ENCODE assay signal across 13 cellular contexts in genomic region chr5:124546643-124547042, GRCh38.
DNase-seq lines count a peak whose midpoint lies in the region; ATAC-seq, FAIRE-seq and TF ChIP-seq lines count a peak whose summit lies in the region.
"Had no signal": no experiment of that assay in that cellular context is flagged by ENCODE, and none has a peak within 500 bp of the region (broad histone marks: within the 10 kb centered on the region; RNA-seq: fewer than 3 reads in every experiment).

No MANE protein-coding gene starts in this region.

- POLR2A ChIA-PET in A673 (lab: Charles Lee; ENCODE audit: low non-redundant PET) = interaction anchor here (0.6 kb wide), 1 partner anchor 206 kb away, joined by 3 read pairs; no protein-coding TSS in a partner anchor
- POLR2A ChIA-PET in WTC11 (lab: Charles Lee) = no interaction called here
- POLR2A ChIA-PET in GM10248 (lab: Yijun Ruan, JAX) = no interaction called here

- no peak overlapping the region for H3K27ac Mint-ChIP-seq in WTC11
- H3K27ac Mint-ChIP-seq: activated B cell treated with CpG ODN at 0.5 μM for 24 hours; activated T-helper 17 cell treated with anti-CD3 and anti-CD28 coated beads, Interleukin-2, amount 50 U/mL, for 72 hours had no signal

- TF ChIP-seq POLR2A in lower leg skin (IDR thresholded peaks at IDR 0.05) = no peak

- 42% methylated on average over 2 of the region's 2 CpGs for WGBS in hepatocyte (ENCODE audit: low lambda C conversion rate, missing lambda C conversion rate)
- WGBS in lower leg skin, 2 donors = 49 to 62% methylated on average over 2 of the region's 2 CpGs
- 28 to 32% methylated on average over 2 of the region's 2 CpGs for WGBS in heart right ventricle, 2 donors

- H3K4me1 Mint-ChIP-seq in WTC11 = peaks cover 15% of the 10 kb centered on the region
- H3K4me1 Mint-ChIP-seq: activated T-helper 17 cell treated with anti-CD3 and anti-CD28 coated beads, Interleukin-2, amount 50 U/mL, for 72 hours had no signal

- H3K27me3 Mint-ChIP-seq in WTC11 (ENCODE audit: low read depth) = peaks cover 3% of the 10 kb centered on the region; the same call in 1 of the 2 replicates
- H3K27me3 Mint-ChIP-seq: activated B cell treated with CpG ODN at 0.5 μM for 24 hours; activated T-helper 17 cell treated with anti-CD3 and anti-CD28 coated beads, Interleukin-2, amount 50 U/mL, for 72 hours had no signal

- H3K9me3 ChIP-seq in A673 (ENCODE audit: low read depth, low read length, poor library complexity, severe bottlenecking) (no peaks in the 10 kb centered on the region), hepatocyte (ENCODE audit: low read depth) (no peaks in the 10 kb centered on the region), heart right ventricle (no peaks in the 10 kb centered on the region)

- no peak overlapping the region for H3K27ac ChIP-seq in A673 (ENCODE audit: low read depth, low read length, poor library complexity, severe bottlenecking)
- H3K27ac ChIP-seq in hepatocyte = no peak overlapping the region
- no peak overlapping the region for H3K27ac ChIP-seq in heart right ventricle
- H3K27ac ChIP-seq: coronary artery had no signal

- H3K27me3 ChIP-seq in A673 (replicated peaks; ENCODE audit: insufficient read depth, low read depth, low read length, poor library complexity) = no peaks in the 10 kb centered on the region
- no peaks in the 10 kb centered on the region for H3K27me3 ChIP-seq in hepatocyte
- H3K27me3 ChIP-seq in heart right ventricle = no peaks in the 10 kb centered on the region

- no peaks in the 10 kb centered on the region for H3K36me3 Mint-ChIP-seq in WTC11

- H3K36me3 ChIP-seq in A673 (ENCODE audit: insufficient read depth, low read length, poor library complexity, severe bottlenecking) (no peaks in the 10 kb centered on the region), hepatocyte (replicated peaks; ENCODE audit: insufficient read depth, low read depth) (no peaks in the 10 kb centered on the region), heart right ventricle (no peaks in the 10 kb centered on the region)

- H3K4me1 ChIP-seq in A673 (ENCODE audit: insufficient read depth, low read length, poor library complexity, severe bottlenecking) = no peaks in the 10 kb centered on the region
- peaks cover 5% of the 10 kb centered on the region for H3K4me1 ChIP-seq in hepatocyte (ENCODE audit: insufficient read depth)
- peaks cover 0 to 8% (median 4%) of the 10 kb centered on the region in 9 donors for H3K4me1 ChIP-seq in heart right ventricle

- no TSS peak for BruUV-seq in A673 (replicated peaks; lab: Mats Ljungman, UMichigan)

- peaks cover 16% of the 10 kb centered on the region for H3K9me3 Mint-ChIP-seq in WTC11
- H3K9me3 Mint-ChIP-seq: activated B cell treated with CpG ODN at 0.5 μM for 24 hours; activated T-helper 17 cell treated with anti-CD3 and anti-CD28 coated beads, Interleukin-2, amount 50 U/mL, for 72 hours had no signal

- no peaks in the 10 kb centered on the region for H3K9me2 ChIP-seq in hepatocyte (replicated peaks; ENCODE audit: insufficient read depth)

- no peak overlapping the region for H3K4me2 ChIP-seq in hepatocyte

- DNase-seq in A673 (ENCODE audit: low spot score) (peak; percentile 7), HTR-8/SVneo (ENCODE audit: insufficient read length, low spot score) (peak; percentile 4), WTC11 (ENCODE audit: low spot score) (peak; percentile 28), hepatocyte (ENCODE audit: low spot score) (peak; percentile 31), lower leg skin (ENCODE audit: low spot score in 2 of 2) (no peak), heart right ventricle (no peak), GM10248 (ENCODE audit: extremely low spot score) (no peak)
- DNase-seq: activated B cell treated with CpG ODN at 0.5 μM for 24 hours, AML-193, KBM-7 had no signal

- CTCF ChIA-PET in A673 (lab: Charles Lee) (no interaction called here), WTC11 (lab: Charles Lee) (no interaction called here), GM10248 (lab: Yijun Ruan, JAX) (interaction anchor here (1.0 kb wide), 1 partner anchor 12 kb away, joined by 3 read pairs; no protein-coding TSS in a partner anchor)

- intact Hi-C loops in A673 (cut with micrococcal nuclease; ENCODE audit: unreplicated experiment) = no loop called here
- intact Hi-C loops in lower leg skin (cut with DNase I; ENCODE audit: low total_unique reads) = no loop called here
- intact Hi-C loops in heart right ventricle (cut with DNase I) = no loop called here

- no peaks in the 10 kb centered on the region for H3K79me2 ChIP-seq in hepatocyte

- no peak for FAIRE-seq in HTR-8/SVneo (lab: Jason Lieb, UNC)

- H3K4me3 Mint-ChIP-seq in WTC11 = no peak overlapping the region
- H3K4me3 Mint-ChIP-seq: activated B cell treated with CpG ODN at 0.5 μM for 24 hours; activated T-helper 17 cell treated with anti-CD3 and anti-CD28 coated beads, Interleukin-2, amount 50 U/mL, for 72 hours had no signal

- H3K4me3 ChIP-seq in A673 (ENCODE audit: low read depth, low read length, poor library complexity, severe bottlenecking) (no peak overlapping the region), hepatocyte (no peak overlapping the region), lower leg skin (ENCODE audit: low read depth, poor library complexity, severe bottlenecking) (no peak overlapping the region), heart right ventricle (no peak overlapping the region)
- H3K4me3 ChIP-seq: coronary artery had no signal

- no peak for ATAC-seq in WTC11
- no peak for ATAC-seq in HG02840 (IDR thresholded peaks at IDR 0.05; ENCODE audit: low FRiP score, unreplicated experiment)
- ATAC-seq in heart right ventricle = no peak
- ATAC-seq: activated T-helper 17 cell treated with anti-CD3 and anti-CD28 coated beads, Interleukin-2, amount 50 U/mL, for 72 hours had no signal

- no peaks in the 10 kb centered on the region for H4K20me1 ChIP-seq in hepatocyte (ENCODE audit: insufficient read depth, poor library complexity, severe bottlenecking)

- H2AFZ ChIP-seq in hepatocyte = no peak overlapping the region

- TF ChIP-seq CTCF in A673 (conservative IDR thresholded peaks at IDR 0.05; ENCODE audit: low read depth, low read length) (no peak), WTC11 (IDR thresholded peaks at IDR 0.05) (no peak), hepatocyte (IDR thresholded peaks at IDR 0.05; ENCODE audit: poor library complexity) (no peak), lower leg skin (IDR thresholded peaks at IDR 0.05) (no peak), heart right ventricle (IDR thresholded peaks at IDR 0.05) (no peak), GM10248 (IDR thresholded peaks at IDR 0.05; ENCODE audit: control extremely low read depth, extremely low read depth, low read depth, missing control alignments) (no peak)

TF ChIP-seq in WTC11, 78 proteins besides CTCF, POLR2A, EP300 and RAD21:
- TF ChIP-seq TEAD1 (CRISPR knock-in tag; IDR thresholded peaks at IDR 0.05) (0 out of 2 replicates have a peak, but pooled peaks have one; percentile 36), ZBTB43 (CRISPR knock-in tag; IDR thresholded peaks at IDR 0.05) (no peak), ZNF671 (CRISPR knock-in tag; IDR thresholded peaks at IDR 0.05) (no peak), ATF1 (CRISPR knock-in tag; IDR thresholded peaks at IDR 0.05) (no peak), RELA (CRISPR knock-in tag; IDR thresholded peaks at IDR 0.05; ENCODE audit: borderline replicate concordance) (no peak), ZNF423 (CRISPR knock-in tag; IDR thresholded peaks at IDR 0.05) (peak; percentile 59; the same call in 1 of the 2 replicates), PRRX2 (CRISPR knock-in tag; IDR thresholded peaks at IDR 0.05) (no peak), CBFB (CRISPR knock-in tag; IDR thresholded peaks at IDR 0.05; ENCODE audit: low read depth) (no peak)
- TF ChIP-seq, protein P1, sequence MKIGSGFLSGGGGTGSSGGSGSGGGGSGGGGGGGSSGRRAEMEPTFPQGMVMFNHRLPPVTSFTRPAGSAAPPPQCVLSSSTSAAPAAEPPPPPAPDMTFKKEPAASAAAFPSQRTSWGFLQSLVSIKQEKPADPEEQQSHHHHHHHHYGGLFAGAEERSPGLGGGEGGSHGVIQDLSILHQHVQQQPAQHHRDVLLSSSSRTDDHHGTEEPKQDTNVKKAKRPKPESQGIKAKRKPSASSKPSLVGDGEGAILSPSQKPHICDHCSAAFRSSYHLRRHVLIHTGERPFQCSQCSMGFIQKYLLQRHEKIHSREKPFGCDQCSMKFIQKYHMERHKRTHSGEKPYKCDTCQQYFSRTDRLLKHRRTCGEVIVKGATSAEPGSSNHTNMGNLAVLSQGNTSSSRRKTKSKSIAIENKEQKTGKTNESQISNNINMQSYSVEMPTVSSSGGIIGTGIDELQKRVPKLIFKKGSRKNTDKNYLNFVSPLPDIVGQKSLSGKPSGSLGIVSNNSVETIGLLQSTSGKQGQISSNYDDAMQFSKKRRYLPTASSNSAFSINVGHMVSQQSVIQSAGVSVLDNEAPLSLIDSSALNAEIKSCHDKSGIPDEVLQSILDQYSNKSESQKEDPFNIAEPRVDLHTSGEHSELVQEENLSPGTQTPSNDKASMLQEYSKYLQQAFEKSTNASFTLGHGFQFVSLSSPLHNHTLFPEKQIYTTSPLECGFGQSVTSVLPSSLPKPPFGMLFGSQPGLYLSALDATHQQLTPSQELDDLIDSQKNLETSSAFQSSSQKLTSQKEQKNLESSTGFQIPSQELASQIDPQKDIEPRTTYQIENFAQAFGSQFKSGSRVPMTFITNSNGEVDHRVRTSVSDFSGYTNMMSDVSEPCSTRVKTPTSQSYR (CRISPR knock-in tag; IDR thresholded peaks at IDR 0.05) = no peak

Comparison
In these comparisons a context has a peak if more than half of its experiments do, and no peak if none do; other contexts are left out.
1. DNase-seq: peak in A673 (single experiment), HTR-8/SVneo (single experiment), WTC11 (single experiment) and hepatocyte (single experiment); none in lower leg skin (0 of 2), heart right ventricle (0 of 2) and GM10248 (single experiment).